Comparison of ENCODE assay signal across 24 cellular contexts in the genomic region with DNA sequence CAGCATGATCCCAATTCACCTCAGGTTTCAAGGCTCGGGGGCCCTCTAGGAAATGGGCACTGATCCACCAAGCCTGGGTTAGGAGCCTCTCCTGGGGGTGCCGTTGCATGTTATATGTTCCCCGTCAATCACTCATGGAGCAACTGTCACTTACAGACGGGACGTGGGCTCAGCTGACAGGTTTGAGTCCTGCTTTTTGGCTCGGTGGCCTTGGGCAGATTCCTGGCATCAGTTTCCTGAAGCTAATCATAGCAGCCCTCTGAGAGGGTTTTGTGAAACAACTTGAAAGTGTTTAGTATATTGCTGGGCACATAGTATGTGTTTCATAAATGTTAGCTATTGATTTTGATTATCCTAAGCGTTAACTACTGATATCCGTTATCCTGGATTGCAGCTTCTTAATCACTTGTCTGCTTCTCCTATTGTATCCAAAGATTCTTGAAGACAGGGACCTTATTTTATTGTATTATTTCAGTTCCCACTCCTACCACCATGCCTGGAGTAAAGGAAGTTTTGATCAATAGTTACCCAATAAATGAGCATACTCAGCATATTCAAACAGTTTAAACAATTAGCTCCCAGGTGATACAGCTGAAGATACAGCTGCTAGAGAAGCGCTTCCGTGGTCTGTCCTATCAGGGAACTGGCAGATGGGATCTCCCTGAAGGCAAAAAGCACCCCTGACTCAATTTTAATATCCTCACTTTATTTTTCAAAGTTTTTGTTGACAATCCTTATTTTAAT. TPM values are rescaled to one million over a fixed set of nuclear protein-coding genes. Genes with fewer than 3 reads are reported as not detected.
A peak's percentile ranks its signal among the peaks of the same experiment; 100 is the strongest.
DNase-seq lines count a peak whose midpoint lies in the region; ATAC-seq and TF ChIP-seq lines count a peak whose summit lies in the region.
"Had no signal": no experiment of that assay in that cellular context is flagged by ENCODE, and none has a peak within 500 bp of the region (broad histone marks: within the 10 kb centered on the region; RNA-seq: fewer than 3 reads in every experiment).

No MANE protein-coding gene starts in this region.

- H3K9me3 ChIP-seq in endodermal cell (ENCODE audit: control insufficient read depth, low read length) (peaks cover 7% of the 10 kb centered on the region), psoas muscle (no peaks in the 10 kb centered on the region)
- H3K9me3 ChIP-seq: SK-N-SH had no signal

- no peak overlapping the region for H3K4me3 Mint-ChIP-seq in endodermal cell
- H3K4me3 Mint-ChIP-seq: B cell; T-helper 1 cell treated with Interleukin-12 subunit alpha and Interleukin-12 subunit beta and Interleukin-4 antibody, amounts not matched to agents 30 μg/mL and 1 μg/mL, for 36 hours had no signal

- peaks cover 5% of the 10 kb centered on the region for H3K36me3 Mint-ChIP-seq in endodermal cell (ENCODE audit: low read depth)

- H3K27me3 ChIP-seq in endodermal cell (ENCODE audit: control insufficient read depth, insufficient read depth, low read length, poor library complexity, severe bottlenecking) (no peaks in the 10 kb centered on the region), psoas muscle (ENCODE audit: insufficient read depth in 3 of 3, low read length in 2 of 3) (no peaks in the 10 kb centered on the region)

- peaks cover 3% of the 10 kb centered on the region for H3K4me1 ChIP-seq in endodermal cell (ENCODE audit: control insufficient read depth, insufficient read depth, low read length)
- H3K4me1 ChIP-seq in psoas muscle = peaks cover 3% of the 10 kb centered on the region

- H3K4me3 ChIP-seq in endodermal cell (ENCODE audit: low read length) (no peak overlapping the region), psoas muscle (no peak overlapping the region)

- no peak for DNase-seq in Right ventricle myocardium superior
- no peak for DNase-seq in cardiac septum (ENCODE audit: low spot score)
- DNase-seq in NCI-H146 treated with DMSO at 0.1 percent for 48 hours (lab: John Stamatoyannopoulos, UW; ENCODE audit: unreplicated experiment) = peak; percentile 19
- DNase-seq in endodermal cell = no peak
- no peak for DNase-seq in psoas muscle
- DNase-seq in Ammon's horn (ENCODE audit: low spot score) = no peak
- no peak for DNase-seq in DMS114 treated with DMSO at 0.1 percent for 48 hours (lab: John Stamatoyannopoulos, UW; ENCODE audit: unreplicated experiment)
- DNase-seq: Calu3, DMS153, DND-41, H7, KBM-7, NCI-H1694 treated with DMSO at 0.1 percent for 48 hours, NCI-H2081, NCI-H446, NCI-H524 treated with DMSO at 0.1 percent for 48 hours, SIG-M5, SK-N-SH, SW 1271 had no signal

- 87 to 91% methylated on average over 9 to 10 of the region's 10 CpGs for WGBS in endodermal cell (ENCODE audit: insufficient coverage in 1 of 2, insufficient read length in 1 of 2), 2 experiments
- WGBS in psoas muscle, 3 donors = 52 to 62% (median 56%) methylated on average over 10 of the region's 10 CpGs

- no peaks in the 10 kb centered on the region for H3K36me3 ChIP-seq in endodermal cell (ENCODE audit: control insufficient read depth, insufficient read depth, low read length)
- no peaks in the 10 kb centered on the region for H3K36me3 ChIP-seq in psoas muscle (ENCODE audit: insufficient read depth in 1 of 2, low read depth in 1 of 2)

- TF ChIP-seq CTCF in endodermal cell (conservative IDR thresholded peaks at IDR 0.05) = no peak
- TF ChIP-seq CTCF in psoas muscle (IDR thresholded peaks at IDR 0.05) = no peak

- H3K9ac ChIP-seq in endodermal cell (ENCODE audit: extremely low read depth, low read length, poor library complexity, severe bottlenecking) = no peak overlapping the region
- H3K9ac ChIP-seq: SK-N-SH had no signal

- H3K4me1 Mint-ChIP-seq in endodermal cell = peaks cover 14% of the 10 kb centered on the region
- H3K4me1 Mint-ChIP-seq: B cell had no signal

- H3K27ac ChIP-seq in endodermal cell (ENCODE audit: low read depth, low read length) = no peak overlapping the region
- H3K27ac ChIP-seq in psoas muscle = no peak overlapping the region
- H3K27ac ChIP-seq: C4-2B, RWPE1 had no signal

- peak overlapping the region; percentile 80 for H3K27ac Mint-ChIP-seq in endodermal cell
- H3K27ac Mint-ChIP-seq: B cell; T-helper 1 cell treated with Interleukin-12 subunit alpha and Interleukin-12 subunit beta and Interleukin-4 antibody, amounts not matched to agents 30 μg/mL and 1 μg/mL, for 36 hours had no signal

- H3K9me3 Mint-ChIP-seq in endodermal cell = peaks cover 1% of the 10 kb centered on the region
- H3K9me3 Mint-ChIP-seq: T-helper 1 cell treated with Interleukin-12 subunit alpha and Interleukin-12 subunit beta and Interleukin-4 antibody, amounts not matched to agents 30 μg/mL and 1 μg/mL, for 36 hours had no signal

- no peaks in the 10 kb centered on the region for H3K27me3 Mint-ChIP-seq in endodermal cell (ENCODE audit: insufficient read depth)
- H3K27me3 Mint-ChIP-seq: B cell had no signal

- intact Hi-C loops in Right ventricle myocardium superior (cut with DNase I) = no loop called here
- intact Hi-C loops in cardiac septum (cut with DNase I) = no loop called here
- intact Hi-C loops in psoas muscle (cut with DNase I) = no loop called here

- ATAC-seq in Right ventricle myocardium superior (ENCODE audit: poor library complexity) = peak; percentile 87
- peak in 3 of 4 donors; percentile 51 to 71 (median 59) for ATAC-seq in psoas muscle
- ATAC-seq in GM18858 (IDR thresholded peaks at IDR 0.05; ENCODE audit: unreplicated experiment) = no peak

RNA-seq across cellular contexts. Expression of a gene that starts 57.9 kb away (rescaled TPM):
- total RNA-seq in Right ventricle myocardium superior = 4.7 TPM
- 5.0 TPM for total RNA-seq in cardiac septum
- total RNA-seq in endodermal cell = 10 to 100 TPM; 29.8 to 34.2 TPM
- 33.5 TPM for polyA plus RNA-seq in endodermal cell (2013, experiment 1 of 2)
- polyA plus RNA-seq in endodermal cell (2013, experiment 2 of 2) = 32.3 TPM
- 1 to 10 TPM; 2.1 to 2.9 (median 2.6) TPM for total RNA-seq in psoas muscle
- polyA plus RNA-seq in psoas muscle = 1 to 10 TPM; 1.6 to 3.8 (median 3.3) TPM
